Comparison of ENCODE assay signal across 1 cellular context in genomic region chr13:61136101-61136500, GRCh38.
TF ChIP-seq lines count a peak whose summit lies in the region.

No MANE protein-coding gene starts in this region.

TF ChIP-seq in H1, 55 proteins besides CTCF, POLR2A, EP300 and RAD21:
- TF ChIP-seq CHD7 (IDR thresholded peaks at IDR 0.05; ENCODE audit: insufficient replicate concordance, low read length) (no peak), CEBPB (IDR thresholded peaks at IDR 0.05; ENCODE audit: low read depth, low read length) (peak; percentile 37; the same call in 1 of the 2 replicates)
